In genomic region chr13:39876258-39876657, GRCh38 we compare ENCODE assay signal across 13 cellular contexts.
DNase-seq lines count a peak whose midpoint lies in the region; ATAC-seq and TF ChIP-seq lines count a peak whose summit lies in the region.
"Had no signal": no experiment of that assay in that cellular context is flagged by ENCODE, and none has a peak within 500 bp of the region (broad histone marks: within the 10 kb centered on the region; RNA-seq: fewer than 3 reads in every experiment).

No MANE protein-coding gene starts in this region.

- TF ChIP-seq CTCF in MCF 10A (IDR thresholded peaks at IDR 0.05; ENCODE audit: unreplicated experiment), result no peak
- no peak for TF ChIP-seq CTCF in breast epithelium (IDR thresholded peaks at IDR 0.05)
- TF ChIP-seq CTCF in SK-N-SH (IDR thresholded peaks at IDR 0.05), result no peak
- no peak for TF ChIP-seq CTCF in uterus (IDR thresholded peaks at IDR 0.05)

- H3K4me3 Mint-ChIP-seq in MCF 10A (ENCODE audit: unreplicated experiment), result no peak overlapping the region
- H3K4me3 Mint-ChIP-seq: T-cell had no signal

- no peaks in the 10 kb centered on the region for H3K36me3 Mint-ChIP-seq in MCF 10A (ENCODE audit: insufficient read depth, unreplicated experiment)
- H3K36me3 Mint-ChIP-seq: T-cell had no signal

- H3K9me3 ChIP-seq in breast epithelium (no peaks in the 10 kb centered on the region), SK-N-SH (no peaks in the 10 kb centered on the region), uterus (no peaks in the 10 kb centered on the region)
- H3K9me3 ChIP-seq: sigmoid colon, thoracic aorta had no signal

- ATAC-seq in esophagus mucosa (no peak), HG03378 (IDR thresholded peaks at IDR 0.05; ENCODE audit: unreplicated experiment) (no peak)
- ATAC-seq: T-cell had no signal

- TF ChIP-seq POLR2A in breast epithelium (IDR thresholded peaks at IDR 0.05) (no peak), uterus (IDR thresholded peaks at IDR 0.05) (no peak)

- no peaks in the 10 kb centered on the region for H3K27me3 Mint-ChIP-seq in MCF 10A (ENCODE audit: insufficient read depth, unreplicated experiment)

- H3K9ac ChIP-seq in SK-N-SH, result peak overlapping the region; percentile 36

- H3K9me2 ChIP-seq in SK-N-SH, result no peaks in the 10 kb centered on the region

- H3K4me1 ChIP-seq in breast epithelium, result no peaks in the 10 kb centered on the region
- peaks cover 11 to 24% of the 10 kb centered on the region in 2 experiments for H3K4me1 ChIP-seq in SK-N-SH (ENCODE audit: control insufficient read depth in 1 of 2, insufficient read depth in 2 of 2, low read depth in 1 of 2, low read length in 1 of 2)
- H3K4me1 ChIP-seq in uterus, result no peaks in the 10 kb centered on the region

- peak in 1 of 2 experiments; percentile 72; a peak in 1 of 4 replicates for TF ChIP-seq EP300 in SK-N-SH (IDR thresholded peaks at IDR 0.05; ENCODE audit: borderline replicate concordance in 1 of 2, low read depth in 1 of 2, low read length in 1 of 2)

- no peak overlapping the region for H3K27ac Mint-ChIP-seq in MCF 10A (ENCODE audit: low read depth, unreplicated experiment)
- H3K27ac Mint-ChIP-seq: T-cell had no signal

- H3K27me3 ChIP-seq in breast epithelium (no peaks in the 10 kb centered on the region), SK-N-SH (ENCODE audit: insufficient read depth) (no peaks in the 10 kb centered on the region), uterus (no peaks in the 10 kb centered on the region)

- intact Hi-C loops in MCF 10A (cut with micrococcal nuclease) (no loop called here), breast epithelium (cut with DNase I; ENCODE audit: low total_unique reads) (no loop called here), uterus (cut with DNase I; ENCODE audit: low total_unique reads) (no loop called here)

- H3K4me2 ChIP-seq in SK-N-SH, result 0 out of 2 replicates have a peak overlapping the region, but pooled peaks have one; percentile 23

- no peaks in the 10 kb centered on the region for H3K4me1 Mint-ChIP-seq in MCF 10A (ENCODE audit: insufficient read depth, unreplicated experiment)

- BruUV-seq in MCF 10A (replicated peaks; lab: Mats Ljungman, UMichigan), result no TSS peak

- DNase-seq in MCF 10A (ENCODE audit: unreplicated experiment) (peak; percentile 74), breast epithelium (ENCODE audit: low spot score in 2 of 2) (no peak), SK-N-SH (no peak), fibroblast of the conjunctiva (ENCODE audit: low read depth) (peak; percentile 63), uterus (peak in 1 of 2 donors; percentile 32), SIG-M5 treated with dmso at 0.1 percent for 504 hours (lab: John Stamatoyannopoulos, UW; ENCODE audit: unreplicated experiment) (no peak)
- DNase-seq: AML-193; NK-92 treated with Interleukin-12 subunit alpha and Interleukin-12 subunit beta, amount 100 ng/mL, for 24 hours; sigmoid colon; T-cell had no signal

- H3K79me2 ChIP-seq in SK-N-SH (ENCODE audit: insufficient read depth), result no peaks in the 10 kb centered on the region

- CTCF ChIA-PET in MCF 10A (lab: Yijun Ruan, JAX) (no interaction called here), SK-N-SH (lab: Yijun Ruan, JAX) (interaction anchor here (1.4 kb wide), 1 partner anchor 10 kb away, joined by 3 read pairs; no protein-coding TSS in a partner anchor)

- TF ChIP-seq RAD21 in SK-N-SH (IDR thresholded peaks at IDR 0.05; ENCODE audit: low read length), result no peak

- POLR2A ChIA-PET in MCF 10A (lab: Yijun Ruan, JAX), result no interaction called here
- POLR2A ChIA-PET in SK-N-SH (lab: Yijun Ruan, JAX), result no interaction called here

- peak overlapping the region; percentile 48; the same call in 1 of the 2 replicates for H2AFZ ChIP-seq in SK-N-SH (ENCODE audit: low read depth)

- no peaks in the 10 kb centered on the region for H3K9me3 Mint-ChIP-seq in MCF 10A (ENCODE audit: unreplicated experiment)

- 20% methylated on average over 3 of the region's 3 CpGs for WGBS in SK-N-SH (ENCODE audit: low lambda C conversion rate)

- no peak overlapping the region for H3K27ac ChIP-seq in breast epithelium
- peak overlapping the region; percentile 39 to 75; a peak in 3 of 4 replicates for H3K27ac ChIP-seq in SK-N-SH (ENCODE audit: low read depth in 2 of 2, low read length in 1 of 2)
- H3K27ac ChIP-seq in uterus, result peak overlapping the region; percentile 31 to 61
- H3K27ac ChIP-seq: thoracic aorta had no signal

- no peak overlapping the region for H3K4me3 ChIP-seq in breast epithelium
- H3K4me3 ChIP-seq in SK-N-SH (ENCODE audit: low read depth in 2 of 2, low read length in 1 of 2), result no peak overlapping the region
- no peak overlapping the region for H3K4me3 ChIP-seq in uterus
- H3K4me3 ChIP-seq: sigmoid colon, thoracic aorta had no signal

- H3F3A ChIP-seq in SK-N-SH (replicated peaks; ENCODE audit: insufficient read depth), result peaks cover 11% of the 10 kb centered on the region

- H3K36me3 ChIP-seq in breast epithelium (no peaks in the 10 kb centered on the region), SK-N-SH (replicated peaks in 1 of 2; ENCODE audit: control insufficient read depth in 1 of 2, insufficient read depth in 2 of 2, low read length in 1 of 2) (no peaks in the 10 kb centered on the region), uterus (no peaks in the 10 kb centered on the region)
- H3K36me3 ChIP-seq: sigmoid colon, thoracic aorta had no signal

- no peaks in the 10 kb centered on the region for H4K20me1 ChIP-seq in SK-N-SH (ENCODE audit: insufficient read depth)

TF ChIP-seq in SK-N-SH, 30 proteins besides CTCF, POLR2A, EP300 and RAD21 (continues in another document):
- TF ChIP-seq TAF1 (IDR thresholded peaks at IDR 0.05; ENCODE audit: borderline replicate concordance, low read depth, low read length) (no peak), RFX5 (IDR thresholded peaks at IDR 0.05; ENCODE audit: low read length) (no peak), GATA2 (CRISPR knock-in tag; IDR thresholded peaks at IDR 0.05) (no peak), SMC3 (IDR thresholded peaks at IDR 0.05; ENCODE audit: low read depth, low read length) (no peak), IRF3 (IDR thresholded peaks at IDR 0.05; ENCODE audit: low read depth, low read length) (no peak), FOXM1 (IDR thresholded peaks at IDR 0.05; ENCODE audit: low read depth) (no peak), TEAD4 (IDR thresholded peaks at IDR 0.05; ENCODE audit: borderline replicate concordance, insufficient read depth) (peak; percentile 46; the same call in 1 of the 2 replicates), ZBTB33 (IDR thresholded peaks at IDR 0.05; ENCODE audit: borderline replicate concordance, low read depth) (no peak), JUND (IDR thresholded peaks at IDR 0.05) (peak; percentile 80), FOXJ3 (CRISPR knock-in tag; IDR thresholded peaks at IDR 0.05) (no peak), MAX (IDR thresholded peaks at IDR 0.05; ENCODE audit: low read depth) (peak; percentile 30; the same call in 1 of the 2 replicates), YY1 (IDR thresholded peaks at IDR 0.05; ENCODE audit: low read depth) (0 out of 2 replicates have a peak, but pooled peaks have one; percentile 40), EZH2phosphoT487 (IDR thresholded peaks at IDR 0.05; ENCODE audit: borderline replicate concordance, low read depth) (no peak), NRF1 (IDR thresholded peaks at IDR 0.05; ENCODE audit: low read depth, low read length) (no peak), MXI1 (IDR thresholded peaks at IDR 0.05; ENCODE audit: low read depth, low read length) (no peak), NFIC (IDR thresholded peaks at IDR 0.05; ENCODE audit: borderline replicate concordance) (no peak), GABPA (IDR thresholded peaks at IDR 0.05; ENCODE audit: low read depth) (no peak), TCF12 (IDR thresholded peaks at IDR 0.05) (peak; percentile 79), MEF2A (IDR thresholded peaks at IDR 0.05; ENCODE audit: borderline replicate concordance, low read depth) (no peak), RCOR1 (IDR thresholded peaks at IDR 0.05; ENCODE audit: low read length) (no peak), FOSL2 (IDR thresholded peaks at IDR 0.05; ENCODE audit: borderline replicate concordance, low read depth) (peak; percentile 87)
- TF ChIP-seq, protein P1, sequence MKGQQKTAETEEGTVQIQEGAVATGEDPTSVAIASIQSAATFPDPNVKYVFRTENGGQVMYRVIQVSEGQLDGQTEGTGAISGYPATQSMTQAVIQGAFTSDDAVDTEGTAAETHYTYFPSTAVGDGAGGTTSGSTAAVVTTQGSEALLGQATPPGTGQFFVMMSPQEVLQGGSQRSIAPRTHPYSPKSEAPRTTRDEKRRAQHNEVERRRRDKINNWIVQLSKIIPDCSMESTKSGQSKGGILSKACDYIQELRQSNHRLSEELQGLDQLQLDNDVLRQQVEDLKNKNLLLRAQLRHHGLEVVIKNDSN (IDR thresholded peaks at IDR 0.05; ENCODE audit: borderline replicate concordance, low read depth), result no peak

Comparison
In these comparisons a context has a peak if more than half of its experiments do, and no peak if none do; other contexts are left out.
1. DNase-seq: peak in MCF 10A (single experiment) and fibroblast of the conjunctiva (single experiment); none in breast epithelium (0 of 2), SK-N-SH (single experiment) and SIG-M5 treated with dmso at 0.1 percent for 504 hours (single experiment).
2. H3K27ac ChIP-seq: peak in SK-N-SH (2 of 2) and uterus (2 of 2); none in breast epithelium (0 of 2).